Comparison of ENCODE assay signal across 7 cellular contexts in genomic region chr14:56490379-56490778, GRCh38.
DNase-seq lines count a peak whose midpoint lies in the region; ATAC-seq, FAIRE-seq and TF ChIP-seq lines count a peak whose summit lies in the region.

No MANE protein-coding gene starts in this region.

- TF ChIP-seq CTCF in GM12872 (IDR thresholded peaks at IDR 0.05; ENCODE audit: insufficient read depth, low read depth, low read length), result peak; percentile 35; the same call in 1 of the 3 replicates
- TF ChIP-seq CTCF in WTC11 (IDR thresholded peaks at IDR 0.05), result peak; percentile 40; the same call in 1 of the 2 replicates

- FAIRE-seq in islet of Langerhans (lab: Jason Lieb, UNC), result peak; percentile 77

- peaks cover 18% of the 10 kb centered on the region for H3K4me1 Mint-ChIP-seq in WTC11
- peaks cover 2% of the 10 kb centered on the region for H3K4me1 Mint-ChIP-seq in activated naive CD4-positive, alpha-beta T cell treated with anti-CD3 and anti-CD28 coated beads, Interleukin-2, amount 10 ng/mL, durations not matched to agents 7 days and 5 days

- H3K9me3 Mint-ChIP-seq in WTC11, result no peaks in the 10 kb centered on the region
- no peaks in the 10 kb centered on the region for H3K9me3 Mint-ChIP-seq in activated naive CD4-positive, alpha-beta T cell treated with anti-CD3 and anti-CD28 coated beads, Interleukin-2, amount 10 ng/mL, durations not matched to agents 7 days and 5 days

- H3K27me3 Mint-ChIP-seq in WTC11 (ENCODE audit: low read depth), result no peaks in the 10 kb centered on the region; the same call in 1 of the 2 replicates
- no peaks in the 10 kb centered on the region for H3K27me3 Mint-ChIP-seq in activated naive CD4-positive, alpha-beta T cell treated with anti-CD3 and anti-CD28 coated beads, Interleukin-2, amount 10 ng/mL, durations not matched to agents 7 days and 5 days

- POLR2A ChIA-PET in WTC11 (lab: Charles Lee), result no interaction called here

- CTCF ChIA-PET in WTC11 (lab: Charles Lee), result interaction anchor here (0.5 to 3.2 kb wide), 31 partner anchors 8 to 897 kb away, joined by 3 to 85 read pairs (median 5); partner anchors contain the start of gene TMEM260
- CTCF ChIA-PET in activated naive CD4-positive, alpha-beta T cell treated with anti-CD3 and anti-CD28 coated beads, Interleukin-2, amount 10 ng/mL, durations not matched to agents 7 days and 5 days (lab: Charles Lee), result interaction anchor here (0.7 to 3.7 kb wide), 24 partner anchors 9 to 1046 kb away, joined by 3 to 12 read pairs (median 4); no protein-coding TSS in a partner anchor

- H3K4me3 Mint-ChIP-seq in WTC11, result no peak overlapping the region
- H3K4me3 Mint-ChIP-seq in activated naive CD4-positive, alpha-beta T cell treated with anti-CD3 and anti-CD28 coated beads, Interleukin-2, amount 10 ng/mL, durations not matched to agents 7 days and 5 days, result no peak overlapping the region

- no peak for ATAC-seq in WTC11
- ATAC-seq in GM19463 (IDR thresholded peaks at IDR 0.05; ENCODE audit: unreplicated experiment), result no peak
- no peak for ATAC-seq in HG03135 (IDR thresholded peaks at IDR 0.05; ENCODE audit: unreplicated experiment)

- peak; percentile 66 for DNase-seq in NCI-H2029 (lab: John Stamatoyannopoulos, UW)
- no peak for DNase-seq in WTC11 (ENCODE audit: low spot score)
- no peak for DNase-seq in activated naive CD4-positive, alpha-beta T cell treated with anti-CD3 and anti-CD28 coated beads, Interleukin-2, amount 10 ng/mL, durations not matched to agents 7 days and 5 days

- H3K27ac Mint-ChIP-seq in WTC11, result no peak overlapping the region
- H3K27ac Mint-ChIP-seq in activated naive CD4-positive, alpha-beta T cell treated with anti-CD3 and anti-CD28 coated beads, Interleukin-2, amount 10 ng/mL, durations not matched to agents 7 days and 5 days, result no peak overlapping the region

- no peaks in the 10 kb centered on the region for H3K36me3 Mint-ChIP-seq in WTC11
- H3K36me3 Mint-ChIP-seq in activated naive CD4-positive, alpha-beta T cell treated with anti-CD3 and anti-CD28 coated beads, Interleukin-2, amount 10 ng/mL, durations not matched to agents 7 days and 5 days, result no peaks in the 10 kb centered on the region

TF ChIP-seq in WTC11, 78 proteins besides CTCF, POLR2A, EP300 and RAD21:
- no peak for TF ChIP-seq ZMAT4 (CRISPR knock-in tag; IDR thresholded peaks at IDR 0.05)
- no peak for TF ChIP-seq ZNF317 (CRISPR knock-in tag; IDR thresholded peaks at IDR 0.05; ENCODE audit: borderline replicate concordance, low read depth)
- no peak for TF ChIP-seq ATF1 (CRISPR knock-in tag; IDR thresholded peaks at IDR 0.05)
- no peak for TF ChIP-seq ZNF232 (CRISPR knock-in tag; IDR thresholded peaks at IDR 0.05)
- TF ChIP-seq, protein P1, sequence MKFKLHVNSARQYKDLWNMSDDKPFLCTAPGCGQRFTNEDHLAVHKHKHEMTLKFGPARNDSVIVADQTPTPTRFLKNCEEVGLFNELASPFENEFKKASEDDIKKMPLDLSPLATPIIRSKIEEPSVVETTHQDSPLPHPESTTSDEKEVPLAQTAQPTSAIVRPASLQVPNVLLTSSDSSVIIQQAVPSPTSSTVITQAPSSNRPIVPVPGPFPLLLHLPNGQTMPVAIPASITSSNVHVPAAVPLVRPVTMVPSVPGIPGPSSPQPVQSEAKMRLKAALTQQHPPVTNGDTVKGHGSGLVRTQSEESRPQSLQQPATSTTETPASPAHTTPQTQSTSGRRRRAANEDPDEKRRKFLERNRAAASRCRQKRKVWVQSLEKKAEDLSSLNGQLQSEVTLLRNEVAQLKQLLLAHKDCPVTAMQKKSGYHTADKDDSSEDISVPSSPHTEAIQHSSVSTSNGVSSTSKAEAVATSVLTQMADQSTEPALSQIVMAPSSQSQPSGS (CRISPR knock-in tag; IDR thresholded peaks at IDR 0.05; ENCODE audit: borderline replicate concordance, low read depth), result no peak
- no peak for TF ChIP-seq IRF1 (CRISPR knock-in tag; IDR thresholded peaks at IDR 0.05)
- no peak for TF ChIP-seq IRF2 (CRISPR knock-in tag; IDR thresholded peaks at IDR 0.05; ENCODE audit: borderline replicate concordance, low read depth)
- no peak for TF ChIP-seq ZNF423 (CRISPR knock-in tag; IDR thresholded peaks at IDR 0.05)
- no peak for TF ChIP-seq OVOL2 (CRISPR knock-in tag; IDR thresholded peaks at IDR 0.05; ENCODE audit: borderline replicate concordance)
